1 cellular context compared by ENCODE assay signal in the genomic region with DNA sequence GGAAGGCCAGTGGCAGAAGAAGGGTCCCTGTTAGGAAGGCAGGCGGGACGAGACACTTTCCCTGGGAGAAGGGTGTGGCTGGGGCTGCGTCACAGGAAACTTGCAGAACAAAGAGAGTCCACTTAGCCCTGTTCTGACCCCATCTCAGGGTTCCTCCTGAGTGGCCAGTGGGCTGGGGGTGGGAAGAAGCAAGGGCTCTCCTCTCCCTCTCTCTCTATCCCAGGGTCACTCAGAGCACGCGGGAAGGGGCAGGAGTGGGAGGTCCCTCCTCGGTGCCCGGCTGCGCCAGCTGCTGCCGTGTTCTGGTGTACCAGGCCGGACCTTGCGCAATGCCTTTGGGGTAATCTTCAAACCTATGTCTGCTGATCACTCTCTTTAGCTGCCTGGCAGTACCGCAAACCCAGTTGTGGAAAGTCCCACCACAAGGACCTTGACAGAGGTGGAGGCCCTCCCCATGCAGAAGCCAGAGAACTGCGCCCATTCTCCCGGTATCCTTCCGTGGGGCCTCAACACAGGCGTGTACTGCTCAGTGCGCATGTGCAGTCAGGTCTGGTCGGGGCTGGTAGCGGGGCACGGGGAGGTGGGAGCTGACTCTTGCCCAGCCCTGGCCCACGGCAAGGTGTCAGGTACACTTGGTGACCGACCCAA.
TF ChIP-seq lines count a peak whose summit lies in the region.

No MANE protein-coding gene starts in this region.

TF ChIP-seq in IMR-90, 13 proteins besides CTCF, POLR2A, EP300 and RAD21:
- peak; percentile 81 for TF ChIP-seq CEBPB (IDR thresholded peaks at IDR 0.05; ENCODE audit: low read depth, low read length)
- TF ChIP-seq, protein P1, sequence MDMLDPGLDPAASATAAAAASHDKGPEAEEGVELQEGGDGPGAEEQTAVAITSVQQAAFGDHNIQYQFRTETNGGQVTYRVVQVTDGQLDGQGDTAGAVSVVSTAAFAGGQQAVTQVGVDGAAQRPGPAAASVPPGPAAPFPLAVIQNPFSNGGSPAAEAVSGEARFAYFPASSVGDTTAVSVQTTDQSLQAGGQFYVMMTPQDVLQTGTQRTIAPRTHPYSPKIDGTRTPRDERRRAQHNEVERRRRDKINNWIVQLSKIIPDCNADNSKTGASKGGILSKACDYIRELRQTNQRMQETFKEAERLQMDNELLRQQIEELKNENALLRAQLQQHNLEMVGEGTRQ (IDR thresholded peaks at IDR 0.05; ENCODE audit: low read depth, low read length) = no peak
- no peak for TF ChIP-seq RFX5 (IDR thresholded peaks at IDR 0.05; ENCODE audit: low read depth, low read length)
- no peak for TF ChIP-seq BHLHE40 (IDR thresholded peaks at IDR 0.05; ENCODE audit: low read depth, low read length)
